1 cellular context compared by ENCODE assay signal in the genomic region with DNA sequence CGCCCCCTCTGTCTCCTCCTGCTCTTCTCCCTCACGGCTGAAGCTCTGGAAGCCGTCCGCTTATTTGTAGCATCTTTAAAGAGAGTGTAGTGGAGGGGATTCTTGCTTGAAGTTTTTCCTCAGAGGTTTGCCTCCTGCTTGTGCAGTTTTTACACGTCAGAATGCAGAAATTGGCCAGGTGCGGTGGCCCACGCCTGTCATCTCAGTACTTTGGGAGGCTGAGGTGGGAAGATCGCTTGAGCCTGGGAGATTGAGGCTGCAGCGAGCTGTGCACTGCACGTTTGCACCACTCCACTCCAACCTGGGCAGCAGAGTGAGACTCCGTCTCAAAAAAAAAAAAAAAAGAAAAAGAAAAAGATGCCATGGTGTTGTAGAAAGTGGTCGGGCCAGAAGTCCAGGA.
TF ChIP-seq lines count a peak whose summit lies in the region.

No MANE protein-coding gene starts in this region.

TF ChIP-seq in WTC11, 78 proteins besides CTCF, POLR2A, EP300 and RAD21 (continued from another document):
- TF ChIP-seq, protein P1, sequence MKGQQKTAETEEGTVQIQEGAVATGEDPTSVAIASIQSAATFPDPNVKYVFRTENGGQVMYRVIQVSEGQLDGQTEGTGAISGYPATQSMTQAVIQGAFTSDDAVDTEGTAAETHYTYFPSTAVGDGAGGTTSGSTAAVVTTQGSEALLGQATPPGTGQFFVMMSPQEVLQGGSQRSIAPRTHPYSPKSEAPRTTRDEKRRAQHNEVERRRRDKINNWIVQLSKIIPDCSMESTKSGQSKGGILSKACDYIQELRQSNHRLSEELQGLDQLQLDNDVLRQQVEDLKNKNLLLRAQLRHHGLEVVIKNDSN (CRISPR knock-in tag; IDR thresholded peaks at IDR 0.05), result no peak
- TF ChIP-seq, protein P2, sequence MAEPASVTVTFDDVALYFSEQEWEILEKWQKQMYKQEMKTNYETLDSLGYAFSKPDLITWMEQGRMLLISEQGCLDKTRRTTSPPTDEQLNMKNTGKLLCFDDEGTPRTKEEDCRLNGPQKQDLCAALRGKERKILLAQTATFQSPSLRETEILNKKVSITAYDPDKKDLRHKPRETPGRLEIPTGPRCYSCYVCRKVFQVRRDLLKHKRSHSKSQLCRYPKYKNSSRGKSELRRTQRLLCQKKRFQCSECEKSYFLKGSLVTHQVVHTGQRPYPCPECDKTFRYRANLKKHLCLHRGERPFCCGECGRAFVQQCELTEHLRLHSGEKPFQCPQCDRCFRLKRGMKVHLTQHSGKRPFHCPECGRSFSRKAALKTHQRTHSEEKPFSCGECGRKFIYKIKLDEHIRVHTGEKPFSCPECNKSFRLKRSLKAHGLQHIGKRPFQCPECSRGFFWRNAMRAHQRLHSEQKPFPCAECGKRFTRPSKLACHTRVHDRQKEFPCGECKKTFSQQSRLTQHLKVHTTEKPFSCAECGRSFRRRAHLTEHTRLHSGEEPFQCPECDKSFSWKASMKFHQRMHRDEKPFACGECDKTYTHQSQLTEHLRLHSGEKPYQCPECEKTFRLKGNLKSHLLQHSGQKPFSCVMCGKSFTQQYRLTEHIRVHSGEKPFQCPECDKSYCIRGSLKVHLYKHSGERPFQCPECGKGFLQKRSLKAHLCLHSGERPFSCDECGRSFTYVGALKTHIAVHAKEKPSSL (CRISPR knock-in tag; conservative IDR thresholded peaks at IDR 0.05), result no peak
- TF ChIP-seq ZNF219 (CRISPR knock-in tag; IDR thresholded peaks at IDR 0.05; ENCODE audit: borderline replicate concordance) (no peak), PRRX2 (CRISPR knock-in tag; IDR thresholded peaks at IDR 0.05) (no peak), IRF2 (CRISPR knock-in tag; IDR thresholded peaks at IDR 0.05; ENCODE audit: borderline replicate concordance, low read depth) (no peak)
